In genomic region chr15:71447328-71448250, GRCh38 we compare ENCODE assay signal across 13 cellular contexts.
DNase-seq lines count a peak whose midpoint lies in the region; ATAC-seq and TF ChIP-seq lines count a peak whose summit lies in the region.
"Had no signal": no experiment of that assay in that cellular context is flagged by ENCODE, and none has a peak within 500 bp of the region (broad histone marks: within the 10 kb centered on the region; RNA-seq: fewer than 3 reads in every experiment).

No MANE protein-coding gene starts in this region.

- peak overlapping the region; percentile 29; the same call in 1 of the 2 replicates for H3K4me3 Mint-ChIP-seq in HFFc6
- H3K4me3 Mint-ChIP-seq: activated CD4-positive, alpha-beta T cell treated with anti-CD3 and anti-CD28 coated beads for 36 hours; IgD-negative memory B cell; neural crest cell; stimulated activated naive CD8-positive, alpha-beta T cell treated with anti-CD3 and anti-CD28 coated beads, Interleukin-15, amount 100 ng/mL, for 72 hours had no signal

- ATAC-seq in activated naive CD4-positive, alpha-beta T cell treated with anti-CD3 and anti-CD28 coated beads, Interleukin-2, amount 50 U/mL, for 72 hours: no peak
- ATAC-seq: activated CD4-positive, alpha-beta T cell treated with anti-CD3 and anti-CD28 coated beads for 36 hours; stimulated activated naive CD8-positive, alpha-beta T cell treated with anti-CD3 and anti-CD28 coated beads, Interleukin-15, amount 100 ng/mL, for 72 hours had no signal

- H3K27ac ChIP-seq in VCaP (peak overlapping the region; percentile 76), hepatocyte (peak overlapping the region; percentile 17)

- H3K27me3 Mint-ChIP-seq in HFFc6 (ENCODE audit: insufficient read depth): no peaks in the 10 kb centered on the region; the same call in 1 of the 2 replicates
- H3K27me3 Mint-ChIP-seq: IgD-negative memory B cell had no signal

- no peaks in the 10 kb centered on the region for H3K36me3 ChIP-seq in hepatocyte (replicated peaks; ENCODE audit: insufficient read depth, low read depth)
- no peaks in the 10 kb centered on the region for H3K36me3 ChIP-seq in skeletal muscle satellite cell (ENCODE audit: insufficient read depth, low read length)

- H3K4me2 ChIP-seq in hepatocyte: no peak overlapping the region
- peak overlapping the region; percentile 26 for H3K4me2 ChIP-seq in skeletal muscle satellite cell (ENCODE audit: low read length)

- no peaks in the 10 kb centered on the region for H3K9me3 Mint-ChIP-seq in HFFc6
- H3K9me3 Mint-ChIP-seq in activated naive CD4-positive, alpha-beta T cell treated with anti-CD3 and anti-CD28 coated beads, Interleukin-2, amount 50 U/mL, for 72 hours: no peaks in the 10 kb centered on the region
- H3K9me3 Mint-ChIP-seq: IgD-negative memory B cell; neural crest cell; stimulated activated naive CD8-positive, alpha-beta T cell treated with anti-CD3 and anti-CD28 coated beads, Interleukin-15, amount 100 ng/mL, for 72 hours had no signal

- peaks cover 3% of the 10 kb centered on the region for H3K4me1 ChIP-seq in hepatocyte (ENCODE audit: insufficient read depth)
- peaks cover 42% of the 10 kb centered on the region for H3K4me1 ChIP-seq in skeletal muscle satellite cell (ENCODE audit: control insufficient read depth, insufficient read depth, low read length)

- no peaks in the 10 kb centered on the region for H4K20me1 ChIP-seq in hepatocyte (ENCODE audit: insufficient read depth, poor library complexity, severe bottlenecking)

- no peak overlapping the region for H3K9ac ChIP-seq in skeletal muscle satellite cell (ENCODE audit: low read depth, low read length)

- no peaks in the 10 kb centered on the region for H3K4me1 Mint-ChIP-seq in HFFc6 (ENCODE audit: low read depth)
- H3K4me1 Mint-ChIP-seq: activated CD4-positive, alpha-beta T cell treated with anti-CD3 and anti-CD28 coated beads for 36 hours; neural crest cell; stimulated activated naive CD8-positive, alpha-beta T cell treated with anti-CD3 and anti-CD28 coated beads, Interleukin-15, amount 100 ng/mL, for 72 hours had no signal

- peak overlapping the region; percentile 65 for H3K27ac Mint-ChIP-seq in HFFc6
- H3K27ac Mint-ChIP-seq in activated naive CD4-positive, alpha-beta T cell treated with anti-CD3 and anti-CD28 coated beads, Interleukin-2, amount 50 U/mL, for 72 hours: no peak overlapping the region
- H3K27ac Mint-ChIP-seq: activated CD4-positive, alpha-beta T cell treated with anti-CD3 and anti-CD28 coated beads for 36 hours; IgD-negative memory B cell; stimulated activated naive CD8-positive, alpha-beta T cell treated with anti-CD3 and anti-CD28 coated beads, Interleukin-15, amount 100 ng/mL, for 72 hours had no signal

- no peaks in the 10 kb centered on the region for H3K36me3 Mint-ChIP-seq in HFFc6 (ENCODE audit: low read depth)
- H3K36me3 Mint-ChIP-seq in activated naive CD4-positive, alpha-beta T cell treated with anti-CD3 and anti-CD28 coated beads, Interleukin-2, amount 50 U/mL, for 72 hours: no peaks in the 10 kb centered on the region
- H3K36me3 Mint-ChIP-seq: IgD-negative memory B cell had no signal

- no peaks in the 10 kb centered on the region for H3K9me2 ChIP-seq in hepatocyte (replicated peaks; ENCODE audit: insufficient read depth)

- H3K27me3 ChIP-seq in hepatocyte (no peaks in the 10 kb centered on the region), skeletal muscle satellite cell (ENCODE audit: control insufficient read depth, insufficient read depth, low read length) (no peaks in the 10 kb centered on the region)

- no peaks in the 10 kb centered on the region for H3K9me3 ChIP-seq in hepatocyte (ENCODE audit: low read depth)
- no peaks in the 10 kb centered on the region for H3K9me3 ChIP-seq in skeletal muscle satellite cell (replicated peaks; ENCODE audit: low read length)

- no peaks in the 10 kb centered on the region for H3K79me2 ChIP-seq in hepatocyte

- DNase-seq in HFFc6 (peak; percentile 64), hepatocyte (ENCODE audit: low spot score) (no peak), NCI-H128 (lab: John Stamatoyannopoulos, UW; ENCODE audit: unreplicated experiment) (no peak), T-helper 9 cell (no peak)
- no peak for DNase-seq in activated CD4-positive, alpha-beta T cell treated with anti-CD3 and anti-CD28 coated beads, Interleukin-2, amount 50 U/mL, for 48 hours
- DNase-seq in activated naive CD4-positive, alpha-beta T cell treated with anti-CD3 and anti-CD28 coated beads, Interleukin-2, amount 50 U/mL, for 72 hours (ENCODE audit: low spot score in 2 of 2): no peak
- DNase-seq: activated CD4-positive, alpha-beta T cell treated with anti-CD3 and anti-CD28 coated beads for 36 hours; activated effector memory CD4-positive, alpha-beta T cell treated with anti-CD3 and anti-CD28 coated beads, Interleukin-2, amount 50 U/mL, for 16 hours had no signal

- 69% methylated on average over 8 of the region's 8 CpGs for WGBS in hepatocyte (ENCODE audit: low lambda C conversion rate, missing lambda C conversion rate)

- H3K4me3 ChIP-seq in hepatocyte: no peak overlapping the region
- no peak overlapping the region for H3K4me3 ChIP-seq in skeletal muscle satellite cell (ENCODE audit: low read length)

- TF ChIP-seq CTCF in HFFc6 (IDR thresholded peaks at IDR 0.05) (no peak), VCaP (conservative IDR thresholded peaks at IDR 0.05) (no peak), hepatocyte (IDR thresholded peaks at IDR 0.05; ENCODE audit: poor library complexity) (no peak)

- H2AFZ ChIP-seq in hepatocyte: no peak overlapping the region
